In genomic region chr5:7634837-7635236, GRCh38 we compare ENCODE assay signal across 33 cellular contexts.
"Had no signal": no experiment of that assay in that cellular context is flagged by ENCODE, and none has a peak within 500 bp of the region (broad histone marks: within the 10 kb centered on the region; RNA-seq: fewer than 3 reads in every experiment).

No MANE protein-coding gene starts in this region.

- H3K27ac ChIP-seq: KMS-11 had no signal

- H3K9me3 ChIP-seq: MG63 had no signal

- DNase-seq: Karpas-422, Kasumi-1, MG63, MM.1S, MV-4-11, NCI-H1048, NCI-H1092, NCI-H1092 treated with DMSO at 0.1 percent for 48 hours, NCI-H1105 treated with DMSO at 0.1 percent for 48 hours, NCI-H1417, NCI-H1417 treated with DMSO at 0.1 percent for 48 hours, NCI-H1436, NCI-H146, NCI-H1694, NCI-H1694 treated with DMSO at 0.1 percent for 48 hours, NCI-H187, NCI-H187 treated with DMSO at 0.1 percent for 48 hours, NCI-H1930, NCI-H2029, NCI-H2029 treated with DMSO at 0.1 percent for 48 hours, NCI-H2081, NCI-H2081 treated with DMSO at 0.1 percent for 48 hours, NCI-H2107, NCI-H2171, NCI-H2171 treated with DMSO at 0.1 percent for 48 hours, NCI-H2227 treated with DMSO at 0.1 percent for 48 hours, NCI-H226, NCI-H345, NCI-H446, NCI-H446 treated with DMSO at 0.1 percent for 48 hours, NCI-H510A, NCI-H510A treated with DMSO at 0.1 percent for 48 hours had no signal

- H3K9ac ChIP-seq: KMS-11 had no signal

- H3K36me3 ChIP-seq: MG63 had no signal

- H3K4me3 ChIP-seq: MG63 had no signal

- H3K4me2 ChIP-seq: KMS-11 had no signal
